ENCODE assay signal across 1 cellular context in the genomic region with DNA sequence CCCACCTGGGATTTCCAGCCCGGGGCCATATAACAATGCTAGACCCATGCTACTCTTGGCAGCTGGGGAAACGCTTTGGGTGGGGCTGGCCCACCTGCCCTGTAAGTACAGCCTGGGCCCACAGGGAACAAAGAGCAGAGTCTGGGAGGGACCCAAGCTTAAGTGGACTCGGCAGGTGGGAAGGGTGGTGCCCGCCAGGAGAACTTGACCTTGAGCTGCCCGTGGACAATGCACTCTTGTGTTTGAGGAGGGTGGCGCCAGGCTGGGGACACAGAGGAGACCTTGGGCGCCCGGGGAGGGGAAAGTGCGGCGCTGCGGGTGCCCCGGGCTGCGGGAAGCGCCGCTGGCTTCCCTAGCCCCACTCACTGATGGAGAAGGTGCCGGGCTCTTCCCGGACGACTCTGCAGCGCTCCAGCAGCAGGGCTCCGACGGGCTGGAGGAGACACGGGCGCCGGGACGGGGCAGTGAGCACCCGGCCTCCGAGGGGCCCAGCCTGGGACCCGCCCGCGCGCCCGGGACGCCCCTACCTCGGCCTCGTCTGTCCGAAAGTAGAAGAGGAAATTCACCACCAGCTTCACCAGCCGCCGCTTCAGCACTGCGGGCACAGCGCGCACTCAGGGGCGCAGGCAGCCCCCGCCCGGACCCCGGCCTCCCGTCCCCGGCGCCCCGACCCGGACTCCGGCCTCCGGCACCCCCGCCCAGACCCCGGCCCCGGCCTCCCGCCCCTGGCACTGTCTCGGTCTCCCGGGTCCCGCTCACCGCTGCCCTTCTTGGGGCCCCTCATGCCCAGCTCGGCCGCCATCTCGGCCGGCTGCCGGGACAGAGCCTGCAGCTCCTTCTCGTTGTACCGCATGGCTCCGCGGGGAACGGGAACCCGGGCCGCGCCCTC.
A peak's percentile ranks its signal among the peaks of the same experiment; 100 is the strongest.
TF ChIP-seq lines count a peak whose summit lies in the region.

No MANE protein-coding gene starts in this region.

TF ChIP-seq in HepG2, 621 proteins besides CTCF, POLR2A, EP300 and RAD21 (continued from another document and continues in another):
- no peak for TF ChIP-seq ZNF878 (CRISPR knock-in tag; IDR thresholded peaks at IDR 0.05)
- TF ChIP-seq, protein P1, sequence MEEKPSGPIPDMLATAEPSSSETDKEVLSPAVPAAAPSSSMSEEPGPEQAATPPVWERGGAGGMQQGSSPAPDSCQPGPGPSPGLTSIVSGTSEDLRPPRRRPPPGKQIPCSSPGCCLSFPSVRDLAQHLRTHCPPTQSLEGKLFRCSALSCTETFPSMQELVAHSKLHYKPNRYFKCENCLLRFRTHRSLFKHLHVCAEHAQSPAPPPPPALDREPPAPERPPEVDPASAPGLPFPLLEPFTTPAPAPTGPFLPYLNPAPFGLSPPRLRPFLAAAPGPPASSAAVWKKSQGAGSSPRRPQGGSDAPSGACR (CRISPR knock-in tag; IDR thresholded peaks at IDR 0.05) = no peak
- TF ChIP-seq NCOR1 (IDR thresholded peaks at IDR 0.05; ENCODE audit: borderline replicate concordance, low read length) = peak; percentile 85
- TF ChIP-seq IKZF1 (IDR thresholded peaks at IDR 0.05) = no peak
- TF ChIP-seq KAT8 (CRISPR knock-in tag; IDR thresholded peaks at IDR 0.05) = no peak
- peak; percentile 69 for TF ChIP-seq SAP130 (CRISPR knock-in tag; IDR thresholded peaks at IDR 0.05; ENCODE audit: low read depth)
- no peak for TF ChIP-seq ARNT (IDR thresholded peaks at IDR 0.05)
- no peak; the same call in 1 of the 2 replicates for TF ChIP-seq MEF2D (CRISPR knock-in tag; IDR thresholded peaks at IDR 0.05)
- TF ChIP-seq MAFK (conservative IDR thresholded peaks at IDR 0.05 in 1 of 2, IDR thresholded peaks at IDR 0.05 in 1 of 2; ENCODE audit: low read length in 2 of 2) = no peak
- TF ChIP-seq, protein P2, sequence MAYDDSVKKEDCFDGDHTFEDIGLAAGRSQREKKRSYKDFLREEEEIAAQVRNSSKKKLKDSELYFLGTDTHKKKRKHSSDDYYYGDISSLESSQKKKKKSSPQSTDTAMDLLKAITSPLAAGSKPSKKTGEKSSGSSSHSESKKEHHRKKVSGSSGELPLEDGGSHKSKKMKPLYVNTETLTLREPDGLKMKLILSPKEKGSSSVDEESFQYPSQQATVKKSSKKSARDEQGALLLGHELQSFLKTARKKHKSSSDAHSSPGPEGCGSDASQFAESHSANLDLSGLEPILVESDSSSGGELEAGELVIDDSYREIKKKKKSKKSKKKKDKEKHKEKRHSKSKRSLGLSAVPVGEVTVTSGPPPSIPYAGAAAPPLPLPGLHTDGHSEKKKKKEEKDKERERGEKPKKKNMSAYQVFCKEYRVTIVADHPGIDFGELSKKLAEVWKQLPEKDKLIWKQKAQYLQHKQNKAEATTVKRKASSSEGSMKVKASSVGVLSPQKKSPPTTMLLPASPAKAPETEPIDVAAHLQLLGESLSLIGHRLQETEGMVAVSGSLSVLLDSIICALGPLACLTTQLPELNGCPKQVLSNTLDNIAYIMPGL (CRISPR knock-in tag; IDR thresholded peaks at IDR 0.05; ENCODE audit: borderline replicate concordance in 1 of 2, low read depth in 1 of 2) = no peak
- TF ChIP-seq ZNF34 (CRISPR knock-in tag; IDR thresholded peaks at IDR 0.05; ENCODE audit: borderline replicate concordance) = no peak
- no peak for TF ChIP-seq ZNF629 (CRISPR knock-in tag; conservative IDR thresholded peaks at IDR 0.05)
- no peak for TF ChIP-seq PRDM15 (CRISPR knock-in tag; IDR thresholded peaks at IDR 0.05)
- TF ChIP-seq ELF4 (CRISPR knock-in tag; IDR thresholded peaks at IDR 0.05; ENCODE audit: borderline replicate concordance) = no peak
- TF ChIP-seq, protein P3, sequence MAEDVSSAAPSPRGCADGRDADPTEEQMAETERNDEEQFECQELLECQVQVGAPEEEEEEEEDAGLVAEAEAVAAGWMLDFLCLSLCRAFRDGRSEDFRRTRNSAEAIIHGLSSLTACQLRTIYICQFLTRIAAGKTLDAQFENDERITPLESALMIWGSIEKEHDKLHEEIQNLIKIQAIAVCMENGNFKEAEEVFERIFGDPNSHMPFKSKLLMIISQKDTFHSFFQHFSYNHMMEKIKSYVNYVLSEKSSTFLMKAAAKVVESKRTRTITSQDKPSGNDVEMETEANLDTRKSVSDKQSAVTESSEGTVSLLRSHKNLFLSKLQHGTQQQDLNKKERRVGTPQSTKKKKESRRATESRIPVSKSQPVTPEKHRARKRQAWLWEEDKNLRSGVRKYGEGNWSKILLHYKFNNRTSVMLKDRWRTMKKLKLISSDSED (CRISPR knock-in tag; IDR thresholded peaks at IDR 0.05) = peak; percentile 48; the same call in 1 of the 2 replicates
- TF ChIP-seq ZBTB7B (CRISPR knock-in tag; IDR thresholded peaks at IDR 0.05) = 0 out of 2 replicates have a peak, but pooled peaks have one; percentile 57
- no peak for TF ChIP-seq ZFP36L1 (CRISPR knock-in tag; IDR thresholded peaks at IDR 0.05)
- TF ChIP-seq TBP (CRISPR knock-in tag; IDR thresholded peaks at IDR 0.05) = no peak
- TF ChIP-seq PBX3 (CRISPR knock-in tag; IDR thresholded peaks at IDR 0.05; ENCODE audit: borderline replicate concordance) = no peak
- no peak for TF ChIP-seq ZNF337 (CRISPR knock-in tag; IDR thresholded peaks at IDR 0.05; ENCODE audit: borderline replicate concordance, low read depth)
- no peak for TF ChIP-seq ZFP36 (IDR thresholded peaks at IDR 0.05; ENCODE audit: borderline replicate concordance, low read depth, low read length, partially characterized antibody)
- TF ChIP-seq SALL2 (CRISPR knock-in tag; IDR thresholded peaks at IDR 0.05) = no peak
- TF ChIP-seq YEATS2 (CRISPR knock-in tag; IDR thresholded peaks at IDR 0.05; ENCODE audit: borderline replicate concordance) = peak; percentile 32; the same call in 1 of the 2 replicates
- no peak for TF ChIP-seq FOSL1 (CRISPR knock-in tag; IDR thresholded peaks at IDR 0.05; ENCODE audit: borderline replicate concordance)
- no peak for TF ChIP-seq ZNF790 (CRISPR knock-in tag; IDR thresholded peaks at IDR 0.05; ENCODE audit: borderline replicate concordance)
- TF ChIP-seq, protein P4, sequence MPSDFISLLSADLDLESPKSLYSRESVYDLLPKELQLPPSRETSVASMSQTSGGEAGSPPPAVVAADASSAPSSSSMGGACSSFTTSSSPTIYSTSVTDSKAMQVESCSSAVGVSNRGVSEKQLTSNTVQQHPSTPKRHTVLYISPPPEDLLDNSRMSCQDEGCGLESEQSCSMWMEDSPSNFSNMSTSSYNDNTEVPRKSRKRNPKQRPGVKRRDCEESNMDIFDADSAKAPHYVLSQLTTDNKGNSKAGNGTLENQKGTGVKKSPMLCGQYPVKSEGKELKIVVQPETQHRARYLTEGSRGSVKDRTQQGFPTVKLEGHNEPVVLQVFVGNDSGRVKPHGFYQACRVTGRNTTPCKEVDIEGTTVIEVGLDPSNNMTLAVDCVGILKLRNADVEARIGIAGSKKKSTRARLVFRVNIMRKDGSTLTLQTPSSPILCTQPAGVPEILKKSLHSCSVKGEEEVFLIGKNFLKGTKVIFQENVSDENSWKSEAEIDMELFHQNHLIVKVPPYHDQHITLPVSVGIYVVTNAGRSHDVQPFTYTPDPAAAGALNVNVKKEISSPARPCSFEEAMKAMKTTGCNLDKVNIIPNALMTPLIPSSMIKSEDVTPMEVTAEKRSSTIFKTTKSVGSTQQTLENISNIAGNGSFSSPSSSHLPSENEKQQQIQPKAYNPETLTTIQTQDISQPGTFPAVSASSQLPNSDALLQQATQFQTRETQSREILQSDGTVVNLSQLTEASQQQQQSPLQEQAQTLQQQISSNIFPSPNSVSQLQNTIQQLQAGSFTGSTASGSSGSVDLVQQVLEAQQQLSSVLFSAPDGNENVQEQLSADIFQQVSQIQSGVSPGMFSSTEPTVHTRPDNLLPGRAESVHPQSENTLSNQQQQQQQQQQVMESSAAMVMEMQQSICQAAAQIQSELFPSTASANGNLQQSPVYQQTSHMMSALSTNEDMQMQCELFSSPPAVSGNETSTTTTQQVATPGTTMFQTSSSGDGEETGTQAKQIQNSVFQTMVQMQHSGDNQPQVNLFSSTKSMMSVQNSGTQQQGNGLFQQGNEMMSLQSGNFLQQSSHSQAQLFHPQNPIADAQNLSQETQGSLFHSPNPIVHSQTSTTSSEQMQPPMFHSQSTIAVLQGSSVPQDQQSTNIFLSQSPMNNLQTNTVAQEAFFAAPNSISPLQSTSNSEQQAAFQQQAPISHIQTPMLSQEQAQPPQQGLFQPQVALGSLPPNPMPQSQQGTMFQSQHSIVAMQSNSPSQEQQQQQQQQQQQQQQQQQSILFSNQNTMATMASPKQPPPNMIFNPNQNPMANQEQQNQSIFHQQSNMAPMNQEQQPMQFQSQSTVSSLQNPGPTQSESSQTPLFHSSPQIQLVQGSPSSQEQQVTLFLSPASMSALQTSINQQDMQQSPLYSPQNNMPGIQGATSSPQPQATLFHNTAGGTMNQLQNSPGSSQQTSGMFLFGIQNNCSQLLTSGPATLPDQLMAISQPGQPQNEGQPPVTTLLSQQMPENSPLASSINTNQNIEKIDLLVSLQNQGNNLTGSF (CRISPR knock-in tag; IDR thresholded peaks at IDR 0.05) = no peak
- TF ChIP-seq ZNF800 (CRISPR knock-in tag; IDR thresholded peaks at IDR 0.05) = no peak
- no peak for TF ChIP-seq HES4 (CRISPR knock-in tag; IDR thresholded peaks at IDR 0.05; ENCODE audit: borderline replicate concordance)
- TF ChIP-seq ZNF609 (CRISPR knock-in tag; IDR thresholded peaks at IDR 0.05; ENCODE audit: borderline replicate concordance) = no peak
- TF ChIP-seq ZNF136 (CRISPR knock-in tag; IDR thresholded peaks at IDR 0.05; ENCODE audit: low read depth) = no peak
- no peak for TF ChIP-seq ZNF644 (CRISPR knock-in tag; IDR thresholded peaks at IDR 0.05; ENCODE audit: low read depth)
- no peak for TF ChIP-seq PHB2 (IDR thresholded peaks at IDR 0.05; ENCODE audit: partially characterized antibody)
